Comparison of ENCODE assay signal across 28 cellular contexts in the genomic region with DNA sequence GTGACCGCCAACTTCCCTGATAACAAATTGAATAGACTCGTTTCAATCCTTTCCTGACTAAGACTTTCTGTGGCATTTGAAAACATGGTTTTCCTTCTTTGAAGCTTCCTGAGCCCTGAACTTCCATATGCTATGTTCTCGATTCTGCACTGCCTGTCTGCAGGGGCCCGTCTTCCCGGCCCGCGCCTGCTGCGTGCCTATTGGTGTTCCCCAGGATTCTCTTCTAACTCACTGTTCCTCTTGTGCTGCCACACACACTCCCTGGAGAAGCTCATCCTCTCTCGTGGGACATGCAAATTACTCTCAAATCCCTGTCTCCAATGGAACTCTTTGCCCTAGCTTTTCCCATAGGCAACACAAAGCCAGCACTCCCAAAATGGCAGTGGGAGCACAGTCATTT.
"Had no signal": no experiment of that assay in that cellular context is flagged by ENCODE, and none has a peak within 500 bp of the region (broad histone marks: within the 10 kb centered on the region; RNA-seq: fewer than 3 reads in every experiment).

No MANE protein-coding gene starts in this region.

- H3K4me3 ChIP-seq: esophagus muscularis mucosa, gastrocnemius medialis, heart left ventricle had no signal

- H3K9me3 ChIP-seq: esophagus muscularis mucosa, gastrocnemius medialis, heart left ventricle had no signal

- H3K27ac ChIP-seq: brain microvascular endothelial cell, esophagus muscularis mucosa, foreskin keratinocyte, gastrocnemius medialis had no signal

- H3K36me3 ChIP-seq: brain microvascular endothelial cell, esophagus muscularis mucosa, gastrocnemius medialis, heart left ventricle had no signal

- H3K4me1 ChIP-seq: esophagus muscularis mucosa, foreskin keratinocyte, gastrocnemius medialis had no signal

- DNase-seq: activated CD4-positive, alpha-beta memory T cell treated with anti-CD3 and anti-CD28 coated beads for 36 hours; activated CD4-positive, alpha-beta T cell treated with anti-CD3 and anti-CD28 coated beads for 36 hours; activated CD4-positive, alpha-beta T cell treated with anti-CD3 and anti-CD28 coated beads, Interleukin-2, amount 10 ng/mL, durations not matched to agents 24 days and 14 days; activated CD4-positive, CD25-positive, alpha-beta regulatory T cell; activated CD4-positive, CD25-positive, alpha-beta regulatory T cell treated with anti-CD3 and anti-CD28 coated beads, Interleukin-2, amount 50 U/mL, for 72 hours; activated CD8-positive, alpha-beta memory T cell treated with anti-CD3 and anti-CD28 coated beads, Interleukin-2, amount 10 ng/mL, durations not matched to agents 7 days and 5 days; activated CD8-positive, alpha-beta memory T cell treated with anti-CD3 and anti-CD28 coated beads, Interleukin-2, amount 50 U/mL, for 4 hours; activated CD8-positive, alpha-beta T cell treated with anti-CD3 and anti-CD28 coated beads, Interleukin-2, amount 10 ng/mL, durations not matched to agents 7 days and 5 days; activated gamma-delta T cell; activated naive CD4-positive, alpha-beta T cell; activated naive CD4-positive, alpha-beta T cell treated with anti-CD3 and anti-CD28 coated beads, Interleukin-2, amount 10 ng/mL, durations not matched to agents 7 days and 5 days; activated naive CD8-positive, alpha-beta T cell treated with anti-CD3 and anti-CD28 coated beads, Interleukin-2, amount 10 ng/mL, durations not matched to agents 7 days and 5 days; activated T-cell treated with anti-CD3 and anti-CD28 coated beads, Interleukin-2, amount 50 U/mL, for 1 hour; activated T-cell treated with anti-CD3 and anti-CD28 coated beads, Interleukin-2, amount 50 U/mL, for 48 hours; brain microvascular endothelial cell; cortex of kidney; dermis blood vessel endothelial cell; effector memory CD4-positive, alpha-beta T cell; endodermal cell; erythroblast; foreskin keratinocyte; gastrocnemius medialis; glutamatergic neuron; heart left ventricle; T-helper 1 cell; T-helper 17 cell; T1000 had no signal

- H3K27me3 ChIP-seq: brain microvascular endothelial cell, esophagus muscularis mucosa, gastrocnemius medialis, heart left ventricle had no signal
